Comparison of ENCODE assay signal across 9 cellular contexts in the genomic region with DNA sequence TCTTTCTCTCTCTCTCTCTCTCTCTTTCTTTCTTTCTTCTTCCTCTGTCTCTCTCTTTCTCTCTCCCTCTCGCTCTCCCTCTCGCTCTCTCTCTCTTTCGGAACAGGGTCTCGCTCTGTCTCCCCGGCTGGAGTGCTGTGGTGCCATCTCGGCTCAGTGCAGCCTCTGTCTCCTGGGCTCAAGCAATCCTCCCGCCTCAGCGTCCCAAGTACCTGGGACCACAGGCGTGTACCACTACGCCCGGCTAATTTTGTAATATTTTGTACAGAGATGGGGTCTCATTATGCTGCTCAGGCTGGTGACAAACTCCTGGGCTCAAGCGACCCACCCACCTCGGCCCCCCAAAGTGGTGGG. TPM values are rescaled to one million over a fixed set of nuclear protein-coding genes. Genes with fewer than 3 reads are reported as not detected.
DNase-seq lines count a peak whose midpoint lies in the region; TF ChIP-seq lines count a peak whose summit lies in the region.
"Had no signal": no experiment of that assay in that cellular context is flagged by ENCODE, and none has a peak within 500 bp of the region (broad histone marks: within the 10 kb centered on the region; RNA-seq: fewer than 3 reads in every experiment).

No MANE protein-coding gene starts in this region.

- peaks cover 11% of the 10 kb centered on the region for H3K79me1 ChIP-seq in trophoblast cell (ENCODE audit: low read length)

- H3K23ac ChIP-seq in trophoblast cell (ENCODE audit: low read length), result no peak overlapping the region

- H3K4me3 ChIP-seq in OCI-LY3 (ENCODE audit: low read length) (peak overlapping the region; percentile 82), trophoblast cell (ENCODE audit: low read depth, low read length) (no peak overlapping the region)
- H3K4me3 ChIP-seq: pancreas had no signal

- H3K36me3 Mint-ChIP-seq in T-helper 1 cell treated with Interleukin-12 subunit alpha and Interleukin-12 subunit beta and Interleukin-4 antibody, amounts not matched to agents 30 μg/mL and 1 μg/mL, for 36 hours (ENCODE audit: low read depth), result no peaks in the 10 kb centered on the region
- no peaks in the 10 kb centered on the region for H3K36me3 Mint-ChIP-seq in dendritic cell treated with granulocyte-macrophage colony-stimulating factor and Interleukin-4, amounts not matched to agents 40 ng/mL and 50 ng/mL, for 4 days (ENCODE audit: low read depth)

- H3K4me3 Mint-ChIP-seq in T-helper 1 cell treated with Interleukin-12 subunit alpha and Interleukin-12 subunit beta and Interleukin-4 antibody, amounts not matched to agents 30 μg/mL and 1 μg/mL, for 36 hours, result peak overlapping the region; percentile 75
- H3K4me3 Mint-ChIP-seq in dendritic cell treated with granulocyte-macrophage colony-stimulating factor and Interleukin-4, amounts not matched to agents 40 ng/mL and 50 ng/mL, for 4 days, result no peak overlapping the region

- intact Hi-C loops in dendritic cell treated with granulocyte-macrophage colony-stimulating factor and Interleukin-4, amounts not matched to agents 40 ng/mL and 50 ng/mL, for 4 days (cut with micrococcal nuclease), result loop anchor here (2.0 to 5.0 kb wide), 2 partner anchors 74 to 226 kb away; no protein-coding TSS in a partner anchor

- peak overlapping the region; percentile 63 for H2BK12ac ChIP-seq in trophoblast cell (ENCODE audit: low read length)

- H3K79me2 ChIP-seq in OCI-LY3 (ENCODE audit: low read length) (no peaks in the 10 kb centered on the region), trophoblast cell (ENCODE audit: control insufficient read depth, insufficient read depth, low read length, poor library complexity) (peaks cover 2% of the 10 kb centered on the region)

- H3K27ac Mint-ChIP-seq in T-helper 1 cell treated with Interleukin-12 subunit alpha and Interleukin-12 subunit beta and Interleukin-4 antibody, amounts not matched to agents 30 μg/mL and 1 μg/mL, for 36 hours, result peak overlapping the region; percentile 94
- peak overlapping the region; percentile 74 for H3K27ac Mint-ChIP-seq in dendritic cell treated with granulocyte-macrophage colony-stimulating factor and Interleukin-4, amounts not matched to agents 40 ng/mL and 50 ng/mL, for 4 days

- H4K12ac ChIP-seq in trophoblast cell (ENCODE audit: low read depth, low read length), result peak overlapping the region; percentile 46

- peak overlapping the region; percentile 98 for H4K91ac ChIP-seq in trophoblast cell (ENCODE audit: low read depth, low read length)

- TF ChIP-seq CTCF in OCI-LY3 (IDR thresholded peaks at IDR 0.05; ENCODE audit: low read depth, low read length), result no peak

- peak overlapping the region; percentile 93 for H3K27ac ChIP-seq in OCI-LY3 (ENCODE audit: low read length)
- no peak overlapping the region for H3K27ac ChIP-seq in trophoblast cell (ENCODE audit: low read depth, low read length)

- H3K18ac ChIP-seq in trophoblast cell (ENCODE audit: low read length), result peak overlapping the region; percentile 93

- H3K4me2 ChIP-seq in OCI-LY3 (ENCODE audit: low read length), result peak overlapping the region; percentile 99
- H3K4me2 ChIP-seq in trophoblast cell (ENCODE audit: low read length), result no peak overlapping the region

- peak overlapping the region; percentile 39; the same call in 1 of the 2 replicates for H2AFZ ChIP-seq in OCI-LY3 (ENCODE audit: low read depth, low read length)
- H2AFZ ChIP-seq in trophoblast cell (ENCODE audit: insufficient read depth, low read length, poor library complexity), result peak overlapping the region; percentile 56

- H4K8ac ChIP-seq in trophoblast cell (ENCODE audit: low read depth, low read length), result peak overlapping the region; percentile 87

- peaks cover 44% of the 10 kb centered on the region for H3K4me1 Mint-ChIP-seq in T-helper 1 cell treated with Interleukin-12 subunit alpha and Interleukin-12 subunit beta and Interleukin-4 antibody, amounts not matched to agents 30 μg/mL and 1 μg/mL, for 36 hours (ENCODE audit: low read depth)
- peaks cover 48% of the 10 kb centered on the region for H3K4me1 Mint-ChIP-seq in dendritic cell treated with granulocyte-macrophage colony-stimulating factor and Interleukin-4, amounts not matched to agents 40 ng/mL and 50 ng/mL, for 4 days (ENCODE audit: low read depth)

- H3K9me3 ChIP-seq in OCI-LY3 (ENCODE audit: insufficient read depth, low read length) (no peaks in the 10 kb centered on the region), trophoblast cell (ENCODE audit: insufficient read depth, low read depth, low read length) (no peaks in the 10 kb centered on the region)
- H3K9me3 ChIP-seq: pancreas had no signal

- no peaks in the 10 kb centered on the region for H4K20me1 ChIP-seq in OCI-LY3 (ENCODE audit: insufficient read depth, low read length)

- no peaks in the 10 kb centered on the region for H3K27me3 Mint-ChIP-seq in T-helper 1 cell treated with Interleukin-12 subunit alpha and Interleukin-12 subunit beta and Interleukin-4 antibody, amounts not matched to agents 30 μg/mL and 1 μg/mL, for 36 hours (ENCODE audit: low read depth)
- H3K27me3 Mint-ChIP-seq in dendritic cell treated with granulocyte-macrophage colony-stimulating factor and Interleukin-4, amounts not matched to agents 40 ng/mL and 50 ng/mL, for 4 days, result peaks cover 7% of the 10 kb centered on the region

- no peaks in the 10 kb centered on the region for H3K9me3 Mint-ChIP-seq in T-helper 1 cell treated with Interleukin-12 subunit alpha and Interleukin-12 subunit beta and Interleukin-4 antibody, amounts not matched to agents 30 μg/mL and 1 μg/mL, for 36 hours
- H3K9me3 Mint-ChIP-seq in dendritic cell treated with granulocyte-macrophage colony-stimulating factor and Interleukin-4, amounts not matched to agents 40 ng/mL and 50 ng/mL, for 4 days, result no peaks in the 10 kb centered on the region

- no peaks in the 10 kb centered on the region for H3K27me3 ChIP-seq in OCI-LY3 (ENCODE audit: low read depth, low read length)
- H3K27me3 ChIP-seq in trophoblast cell (ENCODE audit: insufficient read depth, low read length), result no peaks in the 10 kb centered on the region
- H3K27me3 ChIP-seq: pancreas had no signal

- DNase-seq in T-helper 1 cell (no peak), trophoblast cell (no peak), occipital lobe (lab: John Stamatoyannopoulos, UW) (no peak), DMS153 (lab: John Stamatoyannopoulos, UW) (no peak), SIG-M5 (lab: John Stamatoyannopoulos, UW) (no peak)

- H3K36me3 ChIP-seq in OCI-LY3 (replicated peaks; ENCODE audit: low read depth, low read length) (no peaks in the 10 kb centered on the region), trophoblast cell (ENCODE audit: control insufficient read depth in 1 of 2, insufficient read depth in 2 of 2, low read length in 2 of 2) (no peaks in the 10 kb centered on the region)
- H3K36me3 ChIP-seq: pancreas had no signal

- peak overlapping the region; percentile 97 for H2BK120ac ChIP-seq in trophoblast cell (ENCODE audit: insufficient read depth, low read length, poor library complexity)

- H3K4ac ChIP-seq in trophoblast cell (ENCODE audit: low read depth, low read length), result peak overlapping the region; percentile 28

- H2AK5ac ChIP-seq in trophoblast cell (ENCODE audit: low read length), result peak overlapping the region; percentile 99

- H3K9ac ChIP-seq in OCI-LY3 (ENCODE audit: low read length) (peak overlapping the region; percentile 97), trophoblast cell (ENCODE audit: low read length) (no peak overlapping the region)

- peak overlapping the region; percentile 67 for H2BK5ac ChIP-seq in trophoblast cell (ENCODE audit: low read depth, low read length, poor library complexity)

- no CpG with 5 or more reads among the region's 13 CpGs for WGBS in trophoblast cell (ENCODE audit: extremely low coverage, insufficient coverage, insufficient read length)

- peak overlapping the region; percentile 88 for H3K14ac ChIP-seq in trophoblast cell (ENCODE audit: low read length)

- peaks cover 67% of the 10 kb centered on the region for H3K4me1 ChIP-seq in OCI-LY3 (ENCODE audit: low read length)
- H3K4me1 ChIP-seq in trophoblast cell (ENCODE audit: control insufficient read depth in 1 of 2, insufficient read depth in 2 of 2, low read length in 2 of 2), result peaks cover 11% of the 10 kb centered on the region in 2 experiments

RNA-seq across cellular contexts. Expression of a gene that starts 12.7 kb away (rescaled TPM):
- 12.8 and 14.2 TPM in 2 replicates for polyA plus RNA-seq in trophoblast cell (2013)
- 18.2 TPM for total RNA-seq in occipital lobe
